In the genomic region with DNA sequence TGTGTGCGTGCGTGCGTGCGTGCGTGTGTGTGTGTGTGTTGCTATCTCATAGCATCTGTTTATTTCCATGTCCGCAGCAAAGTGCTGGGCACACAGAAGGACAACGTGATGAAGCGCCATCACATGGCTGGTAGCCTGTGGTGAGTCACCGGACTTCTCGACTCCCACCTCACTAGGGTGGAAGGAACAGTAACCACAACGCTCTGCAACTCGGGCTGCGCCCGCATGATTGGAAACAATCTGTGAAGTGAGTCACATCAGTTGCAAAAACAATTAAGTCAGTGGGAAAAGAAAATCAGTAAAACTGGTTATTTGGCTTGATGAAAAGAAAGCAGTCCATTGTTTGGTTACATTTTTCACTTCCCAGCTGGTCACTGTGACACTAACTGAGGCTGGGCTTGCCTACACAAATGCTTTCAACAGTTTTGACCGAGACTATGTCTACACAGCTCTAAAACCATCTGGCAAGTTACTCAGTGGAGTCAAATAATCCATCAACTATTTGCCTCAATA, we compare ENCODE assay signal across 10 cellular contexts.
A peak's percentile ranks its signal among the peaks of the same experiment; 100 is the strongest.
DNase-seq lines count a peak whose midpoint lies in the region; ATAC-seq and TF ChIP-seq lines count a peak whose summit lies in the region.
"Had no signal": no experiment of that assay in that cellular context is flagged by ENCODE, and none has a peak within 500 bp of the region (broad histone marks: within the 10 kb centered on the region; RNA-seq: fewer than 3 reads in every experiment).

No MANE protein-coding gene starts in this region.

- BruUV-seq in MCF 10A (replicated peaks; lab: Mats Ljungman, UMichigan): no TSS peak

- H3K27me3 Mint-ChIP-seq in MCF 10A (ENCODE audit: insufficient read depth, unreplicated experiment): no peaks in the 10 kb centered on the region
- peaks cover 0 to 8% of the 10 kb centered on the region in 2 donors for H3K27me3 Mint-ChIP-seq in CD8-positive, alpha-beta memory T cell

- ATAC-seq in HG02884 (IDR thresholded peaks at IDR 0.05; ENCODE audit: unreplicated experiment): no peak
- ATAC-seq: activated T-cell treated with anti-CD3 and anti-CD28 coated beads, Interleukin-2, amount 50 U/mL, for 4 hours had no signal

- no peak overlapping the region for H3K27ac Mint-ChIP-seq in MCF 10A (ENCODE audit: low read depth, unreplicated experiment)
- peak overlapping the region in 1 of 8 donors; percentile 64 for H3K27ac Mint-ChIP-seq in CD8-positive, alpha-beta memory T cell

- H3K4me3 ChIP-seq in breast epithelium (no peak overlapping the region), astrocyte of the spinal cord (ENCODE audit: low read depth, low read length) (no peak overlapping the region), kidney epithelial cell (ENCODE audit: low read depth, low read length) (no peak overlapping the region)
- H3K4me3 ChIP-seq in CD8-positive, alpha-beta memory T cell (ENCODE audit: low read length): no peak overlapping the region
- H3K4me3 ChIP-seq: Peyer's patch had no signal

- in situ Hi-C loops in astrocyte of the spinal cord (cut with HindIII; ENCODE audit: low sequenced_read_pairs): no loop called here

- POLR2A ChIA-PET in MCF 10A (lab: Yijun Ruan, JAX): no interaction called here
- POLR2A ChIA-PET in CD8-positive, alpha-beta memory T cell (lab: Charles Lee): no interaction called here

- H3K36me3 Mint-ChIP-seq in MCF 10A (ENCODE audit: insufficient read depth, unreplicated experiment): no peaks in the 10 kb centered on the region
- H3K36me3 Mint-ChIP-seq in CD8-positive, alpha-beta memory T cell: no peaks in the 10 kb centered on the region

- H3K4me3 Mint-ChIP-seq in MCF 10A (ENCODE audit: unreplicated experiment): no peak overlapping the region
- H3K4me3 Mint-ChIP-seq in CD8-positive, alpha-beta memory T cell: no peak overlapping the region
- H3K4me3 Mint-ChIP-seq: activated T-cell treated with anti-CD3 and anti-CD28 coated beads, Interleukin-2, amount 50 U/mL, for 4 hours had no signal

- no peak for TF ChIP-seq POLR2A in breast epithelium (IDR thresholded peaks at IDR 0.05)

- TF ChIP-seq CTCF in breast epithelium (IDR thresholded peaks at IDR 0.05): no peak
- TF ChIP-seq CTCF in MCF 10A (IDR thresholded peaks at IDR 0.05; ENCODE audit: unreplicated experiment): no peak
- no peak for TF ChIP-seq CTCF in astrocyte of the spinal cord (IDR thresholded peaks at IDR 0.05; ENCODE audit: low read depth, low read length)
- TF ChIP-seq CTCF in kidney epithelial cell (IDR thresholded peaks at IDR 0.05; ENCODE audit: insufficient read depth, low read length, poor library complexity, severe bottlenecking): no peak

- peak overlapping the region; percentile 54 to 79 for H3K27ac ChIP-seq in breast epithelium
- H3K27ac ChIP-seq in CD8-positive, alpha-beta memory T cell (ENCODE audit: low read depth, low read length): no peak overlapping the region
- H3K27ac ChIP-seq: Peyer's patch had no signal

- H3K9me3 ChIP-seq in breast epithelium: no peaks in the 10 kb centered on the region
- H3K9me3 ChIP-seq in CD8-positive, alpha-beta memory T cell (ENCODE audit: low read length): no peaks in the 10 kb centered on the region
- H3K9me3 ChIP-seq: Peyer's patch had no signal

- H3K9me3 Mint-ChIP-seq in MCF 10A (ENCODE audit: unreplicated experiment): peaks cover 30% of the 10 kb centered on the region
- peaks cover 0 to 5% (median 2%) of the 10 kb centered on the region in 5 donors for H3K9me3 Mint-ChIP-seq in CD8-positive, alpha-beta memory T cell
- H3K9me3 Mint-ChIP-seq: activated T-cell treated with anti-CD3 and anti-CD28 coated beads, Interleukin-2, amount 50 U/mL, for 4 hours had no signal

- H3K36me3 ChIP-seq in breast epithelium (no peaks in the 10 kb centered on the region), kidney epithelial cell (ENCODE audit: control insufficient read depth, insufficient read depth, low read length) (no peaks in the 10 kb centered on the region)
- H3K36me3 ChIP-seq in CD8-positive, alpha-beta memory T cell (ENCODE audit: insufficient read depth, low read length): no peaks in the 10 kb centered on the region
- H3K36me3 ChIP-seq: Peyer's patch had no signal

- DNase-seq in breast epithelium (ENCODE audit: low spot score in 2 of 2): peak in 1 of 2 donors; percentile 74
- DNase-seq in MCF 10A (ENCODE audit: unreplicated experiment): no peak
- peak; percentile 97 for DNase-seq in astrocyte of the spinal cord (ENCODE audit: low read depth, low spot score)
- peak; percentile 99 for DNase-seq in kidney epithelial cell (ENCODE audit: low read depth)
- DNase-seq in ureter (ENCODE audit: low spot score): peak; percentile 55
- no peak for DNase-seq in CD8-positive, alpha-beta memory T cell
- no peak for DNase-seq in activated T-cell treated with anti-CD3 and anti-CD28 coated beads for 4 hours
- DNase-seq: activated T-cell treated with anti-CD3 and anti-CD28 coated beads, Interleukin-2, amount 50 U/mL, for 4 hours had no signal

- H3K4me1 Mint-ChIP-seq in MCF 10A (ENCODE audit: insufficient read depth, unreplicated experiment): no peaks in the 10 kb centered on the region
- peaks cover 0 to 3% (median 0%) of the 10 kb centered on the region in 3 donors for H3K4me1 Mint-ChIP-seq in CD8-positive, alpha-beta memory T cell

- H3K4me1 ChIP-seq in breast epithelium: no peaks in the 10 kb centered on the region
- no peaks in the 10 kb centered on the region for H3K4me1 ChIP-seq in CD8-positive, alpha-beta memory T cell (ENCODE audit: insufficient read depth, low read length)
- H3K4me1 ChIP-seq: Peyer's patch had no signal

- H3K27me3 ChIP-seq in breast epithelium (no peaks in the 10 kb centered on the region), kidney epithelial cell (ENCODE audit: control insufficient read depth, insufficient read depth, low read length) (no peaks in the 10 kb centered on the region)
- no peaks in the 10 kb centered on the region for H3K27me3 ChIP-seq in CD8-positive, alpha-beta memory T cell (ENCODE audit: insufficient read depth, low read length, poor library complexity, severe bottlenecking)
- H3K27me3 ChIP-seq: Peyer's patch had no signal

- CTCF ChIA-PET in MCF 10A (lab: Yijun Ruan, JAX): no interaction called here
- CTCF ChIA-PET in CD8-positive, alpha-beta memory T cell (lab: Charles Lee): no interaction called here

- intact Hi-C loops in breast epithelium (cut with DNase I; ENCODE audit: low total_unique reads): no loop called here
- intact Hi-C loops in MCF 10A (cut with micrococcal nuclease): no loop called here

Comparison
In these comparisons a context has a peak if more than half of its experiments do, and no peak if none do; other contexts are left out.
1. DNase-seq: peak in astrocyte of the spinal cord (single experiment), kidney epithelial cell (single experiment) and ureter (single experiment); none in MCF 10A (single experiment), CD8-positive, alpha-beta memory T cell (0 of 5) and activated T-cell treated with anti-CD3 and anti-CD28 coated beads for 4 hours (single experiment).